10 cellular contexts compared by ENCODE assay signal in genomic region chr9:98222885-98223640, GRCh38. TPM values are rescaled to one million over a fixed set of nuclear protein-coding genes. Genes with fewer than 3 reads are reported as not detected.
DNase-seq lines count a peak whose midpoint lies in the region; ATAC-seq, FAIRE-seq and TF ChIP-seq lines count a peak whose summit lies in the region.
"Had no signal": no experiment of that assay in that cellular context is flagged by ENCODE, and none has a peak within 500 bp of the region (broad histone marks: within the 10 kb centered on the region; RNA-seq: fewer than 3 reads in every experiment).

No MANE protein-coding gene starts in this region.

- 76% methylated on average over 4 of the region's 4 CpGs for WGBS in thymus

- H3K27me3 Mint-ChIP-seq in T-helper 17 cell, result no peaks in the 10 kb centered on the region

- no peaks in the 10 kb centered on the region for H3K9me3 ChIP-seq in T-helper 17 cell (ENCODE audit: control insufficient read depth, low read length, poor library complexity, severe bottlenecking)
- no peaks in the 10 kb centered on the region for H3K9me3 ChIP-seq in thymus (ENCODE audit: control insufficient read depth)

- peaks cover 4% of the 10 kb centered on the region for H3K36me3 ChIP-seq in thymus (ENCODE audit: control insufficient read depth, insufficient read depth)

- no peak overlapping the region for H3K4me3 Mint-ChIP-seq in T-helper 17 cell

- H3K27ac ChIP-seq in foreskin keratinocyte (peak overlapping the region; percentile 77), thymus (ENCODE audit: low read depth) (peak overlapping the region; percentile 61)

- DNase-seq in HCEC 1CT (peak; percentile 99), T-helper 17 cell (no peak), foreskin keratinocyte (peak; percentile 99 to 100), NCI-H748 (lab: John Stamatoyannopoulos, UW; ENCODE audit: unreplicated experiment) (no peak), GM19239 (ENCODE audit: insufficient read length, low spot score) (no peak)
- DNase-seq: activated CD8-positive, alpha-beta memory T cell treated with anti-CD3 and anti-CD28 coated beads, Interleukin-2, amount 50 U/mL, for 48 hours; hippocampal formation; NCI-H510A treated with DMSO at 0.1 percent for 48 hours had no signal

- peak overlapping the region; percentile 37 for H3K27ac Mint-ChIP-seq in T-helper 17 cell

- ATAC-seq in T-helper 17 cell, result no peak
- peak; percentile 97 for ATAC-seq in foreskin keratinocyte
- ATAC-seq in GM21423 (IDR thresholded peaks at IDR 0.05; ENCODE audit: unreplicated experiment), result no peak

- no peak for TF ChIP-seq CTCF in foreskin keratinocyte (conservative IDR thresholded peaks at IDR 0.05)

- H3K4me1 ChIP-seq in foreskin keratinocyte, result peaks cover 24% of the 10 kb centered on the region
- H3K4me1 ChIP-seq in thymus (ENCODE audit: control insufficient read depth, insufficient read depth, low read length), result no peaks in the 10 kb centered on the region

- H3K4me3 ChIP-seq in thymus (ENCODE audit: low read length), result no peak overlapping the region

- H3K4me1 Mint-ChIP-seq in T-helper 17 cell, result peaks cover 7% of the 10 kb centered on the region

- FAIRE-seq in GM19239 (lab: Jason Lieb, UNC), result no peak

- H3K36me3 Mint-ChIP-seq in T-helper 17 cell (ENCODE audit: low read depth), result peaks cover 9% of the 10 kb centered on the region

- H3K27me3 ChIP-seq in foreskin keratinocyte, result no peaks in the 10 kb centered on the region
- no peaks in the 10 kb centered on the region for H3K27me3 ChIP-seq in thymus (ENCODE audit: control insufficient read depth, insufficient read depth)

RNA-seq across cellular contexts. Expression of gene CORO2A, which starts 30.6 kb away (rescaled TPM):
- total RNA-seq in T-helper 17 cell (10 to 100 TPM; 13.9 to 16.6 TPM), foreskin keratinocyte (37.0 and 39.3 TPM in 2 replicates)
- polyA plus RNA-seq in foreskin keratinocyte (12.9 and 15.6 TPM in 2 replicates), thymus (7.5 TPM)

RNA-seq across cellular contexts. Expression of gene TBC1D2, which starts 32.4 kb away (rescaled TPM):
- 1 to 10 TPM; 7.8 to 8.2 TPM for total RNA-seq in T-helper 17 cell
- 76.8 and 85.0 TPM in 2 replicates for total RNA-seq in foreskin keratinocyte
- 69.1 and 80.7 TPM in 2 replicates for polyA plus RNA-seq in foreskin keratinocyte
- 21.2 TPM for polyA plus RNA-seq in thymus

Comparison
In these comparisons a context has a peak if more than half of its experiments do, and no peak if none do; other contexts are left out.
1. DNase-seq: peak in HCEC 1CT (single experiment) and foreskin keratinocyte (2 of 2); none in T-helper 17 cell (0 of 3), NCI-H748 (single experiment) and GM19239 (single experiment).